Comparison of ENCODE assay signal across 20 cellular contexts in genomic region chr1:228225740-228226139, GRCh38. TPM values are rescaled to one million over a fixed set of nuclear protein-coding genes. Genes with fewer than 3 reads are reported as not detected.
DNase-seq lines count a peak whose midpoint lies in the region; ATAC-seq, FAIRE-seq and TF ChIP-seq lines count a peak whose summit lies in the region.
"Had no signal": no experiment of that assay in that cellular context is flagged by ENCODE, and none has a peak within 500 bp of the region (broad histone marks: within the 10 kb centered on the region; RNA-seq: fewer than 3 reads in every experiment).

No MANE protein-coding gene starts in this region.

- no peak overlapping the region for H3K4me3 ChIP-seq in HEK293 (ENCODE audit: low read depth, low read length)
- H3K4me3 ChIP-seq in colonic mucosa, result no peak overlapping the region
- H3K4me3 ChIP-seq in skeletal muscle tissue (ENCODE audit: low read length in 3 of 3), result peak overlapping the region in 1 of 3 donors; percentile 41
- H3K4me3 ChIP-seq: BLaER1 treated with 17β-estradiol and CSF1 and Interleukin-3, amounts not matched to agents 10 nM and 100 nM; GM12878; GM23248 had no signal

- DNase-seq in colonic mucosa, result peak; percentile 5
- peak; percentile 15 for DNase-seq in left lobe of liver (ENCODE audit: low spot score)
- no peak for DNase-seq in activated CD4-positive, alpha-beta T cell treated with anti-CD3 and anti-CD28 coated beads, Interleukin-2, amount 50 U/mL, for 1 hour
- DNase-seq in GM12891 (ENCODE audit: insufficient read length, low spot score), result no peak
- DNase-seq: Calu3; CD8-positive, alpha-beta T cell; DMS 273 treated with DMSO at 0.1 percent for 48 hours; DMS53; DND-41; EL; GM23248; HCEC 1CT; HFFc6 had no signal

- no peaks in the 10 kb centered on the region for H3K9me3 ChIP-seq in HEK293 (ENCODE audit: control insufficient read depth, insufficient read depth, low read depth, low read length)
- no peaks in the 10 kb centered on the region for H3K9me3 ChIP-seq in colonic mucosa
- H3K9me3 ChIP-seq in skeletal muscle tissue (ENCODE audit: control insufficient read depth in 3 of 3, low read length in 3 of 3), result peaks cover 0 to 3% (median 3%) of the 10 kb centered on the region in 3 donors

- H3K27ac ChIP-seq in HEK293 (ENCODE audit: extremely low read depth, low read depth, low read length) (no peak overlapping the region), colonic mucosa (no peak overlapping the region), skeletal muscle tissue (ENCODE audit: low read depth, low read length) (peak overlapping the region; percentile 59)
- H3K27ac ChIP-seq: GM23248 had no signal

- TF ChIP-seq CTCF in HEK293 (tag by site-specific recombination; IDR thresholded peaks at IDR 0.05), result no peak
- TF ChIP-seq CTCF in colonic mucosa (IDR thresholded peaks at IDR 0.05), result no peak

- ATAC-seq in left lobe of liver, result no peak
- no peak for ATAC-seq in HG03342 (IDR thresholded peaks at IDR 0.05; ENCODE audit: unreplicated experiment)
- ATAC-seq: CD8-positive, alpha-beta T cell; GM12878 had no signal

- H3K36me3 ChIP-seq in HEK293 (ENCODE audit: control insufficient read depth in 2 of 2, insufficient read depth in 1 of 2, low read length in 2 of 2), result peaks cover 0 to 26% of the 10 kb centered on the region in 2 experiments
- no peaks in the 10 kb centered on the region for H3K36me3 ChIP-seq in colonic mucosa
- peaks cover 61 to 77% (median 73%) of the 10 kb centered on the region in 3 donors for H3K36me3 ChIP-seq in skeletal muscle tissue (ENCODE audit: control insufficient read depth in 3 of 3, insufficient read depth in 3 of 3, low read length in 3 of 3)

- intact Hi-C loops in colonic mucosa (cut with DNase I), result no loop called here

- H3K27me3 ChIP-seq in colonic mucosa (no peaks in the 10 kb centered on the region), skeletal muscle tissue (ENCODE audit: control insufficient read depth in 3 of 3, insufficient read depth in 3 of 3, low read length in 3 of 3) (no peaks in the 10 kb centered on the region)
- H3K27me3 ChIP-seq: BLaER1 treated with 17β-estradiol and CSF1 and Interleukin-3, amounts not matched to agents 10 nM and 100 nM had no signal

- FAIRE-seq in GM12891 (lab: Jason Lieb, UNC), result no peak
- FAIRE-seq: GM12878, H54, HTR-8/SVneo had no signal

- CTCF ChIA-PET in HEK293 (lab: Yijun Ruan, JAX), result interaction anchor here (0.7 to 2.9 kb wide), 2 partner anchors 11 to 229 kb away, joined by 3 to 8 read pairs; no protein-coding TSS in a partner anchor

- TF ChIP-seq POLR2A in GM12891 (IDR thresholded peaks at IDR 0.05; ENCODE audit: low read depth, low read length), result no peak

- POLR2A ChIA-PET in HEK293 (lab: Yijun Ruan, JAX), result no interaction called here

- H3K9ac ChIP-seq in colonic mucosa (ENCODE audit: low read depth in 2 of 2, low read length in 2 of 2), result no peak overlapping the region
- H3K9ac ChIP-seq in skeletal muscle tissue (ENCODE audit: low read depth in 1 of 3, low read length in 3 of 3), result peak overlapping the region in 1 of 3 donors; percentile 40
- H3K9ac ChIP-seq: GM23248 had no signal

- H3K4me1 ChIP-seq in HEK293 (ENCODE audit: control insufficient read depth, insufficient read depth, low read length) (no peaks in the 10 kb centered on the region), colonic mucosa (no peaks in the 10 kb centered on the region), skeletal muscle tissue (ENCODE audit: control insufficient read depth in 3 of 3, insufficient read depth in 3 of 3, low read length in 3 of 3) (peaks cover 61 to 80% (median 72%) of the 10 kb centered on the region in 3 donors)

TF ChIP-seq in HEK293, 187 proteins besides CTCF, POLR2A, EP300 and RAD21:
- TF ChIP-seq ZNF10 (tag by site-specific recombination; IDR thresholded peaks at IDR 0.05) (peak; percentile 69; the same call in 1 of the 2 replicates), ZNF37A (tag by site-specific recombination; IDR thresholded peaks at IDR 0.05) (no peak)

TF ChIP-seq in GM12891, 5 proteins besides CTCF, POLR2A, EP300 and RAD21:
- no peak for TF ChIP-seq TAF1 (IDR thresholded peaks at IDR 0.05; ENCODE audit: low read depth, low read length)
- no peak for TF ChIP-seq SPI1 (IDR thresholded peaks at IDR 0.05; ENCODE audit: low read depth, low read length)
- no peak for TF ChIP-seq POLR2AphosphoS5 (IDR thresholded peaks at IDR 0.05; ENCODE audit: low read depth, low read length)
- TF ChIP-seq PAX5 (IDR thresholded peaks at IDR 0.05; ENCODE audit: insufficient read depth, low read length, severe bottlenecking), result no peak
- TF ChIP-seq POU2F2 (IDR thresholded peaks at IDR 0.05; ENCODE audit: low read depth, low read length), result no peak

RNA-seq across cellular contexts. Expression of gene OBSCN, which starts 17.9 kb away (rescaled TPM):
- total RNA-seq in colonic mucosa (1 to 10 TPM; 3.6 to 7.9 TPM), left lobe of liver (3.1 TPM), skeletal muscle tissue (460 TPM)
- polyA plus RNA-seq in GM12891 (2012; ENCODE audit: low read depth, missing spikeins), result 0.05 TPM

Comparison
In these comparisons a context has a peak if more than half of its experiments do, and no peak if none do; other contexts are left out.
1. DNase-seq: peak in colonic mucosa (single experiment) and left lobe of liver (single experiment); none in activated CD4-positive, alpha-beta T cell treated with anti-CD3 and anti-CD28 coated beads, Interleukin-2, amount 50 U/mL, for 1 hour (single experiment) and GM12891 (single experiment).
2. RNA of gene OBSCN, which starts 17.9 kb away (total RNA-seq): 460 TPM in skeletal muscle tissue (single experiment); 3.6 to 7.9 TPM in colonic mucosa and 3.1 TPM in left lobe of liver (single experiment); every median in the first group is over 10 times any median in the second.